1 cellular context compared by ENCODE assay signal in the genomic region with DNA sequence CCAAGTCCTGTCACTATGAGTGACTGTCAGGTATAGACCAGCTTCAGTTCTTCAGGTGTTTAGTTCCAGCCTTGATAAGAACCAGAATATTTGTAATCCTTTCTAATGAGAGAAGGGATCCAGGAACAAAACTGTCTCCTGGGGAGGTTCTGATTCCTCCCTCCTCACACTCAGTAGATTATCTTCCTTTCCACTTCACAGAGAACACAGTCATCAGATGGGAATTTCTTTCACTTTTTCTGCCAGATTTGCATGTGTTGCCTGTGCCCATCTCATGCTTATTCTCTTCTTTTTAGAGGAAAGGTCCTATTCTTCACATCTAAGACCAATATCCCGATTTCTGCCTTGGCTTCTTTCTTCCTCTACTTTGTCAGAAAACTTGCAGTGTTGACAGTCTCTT.
TF ChIP-seq lines count a peak whose summit lies in the region.

No MANE protein-coding gene starts in this region.

TF ChIP-seq in SK-N-SH treated with all-trans-retinoic acid at 6 μM for 48 hours, 23 proteins besides CTCF, POLR2A, EP300 and RAD21 (continued from another document):
- TF ChIP-seq, protein P1, sequence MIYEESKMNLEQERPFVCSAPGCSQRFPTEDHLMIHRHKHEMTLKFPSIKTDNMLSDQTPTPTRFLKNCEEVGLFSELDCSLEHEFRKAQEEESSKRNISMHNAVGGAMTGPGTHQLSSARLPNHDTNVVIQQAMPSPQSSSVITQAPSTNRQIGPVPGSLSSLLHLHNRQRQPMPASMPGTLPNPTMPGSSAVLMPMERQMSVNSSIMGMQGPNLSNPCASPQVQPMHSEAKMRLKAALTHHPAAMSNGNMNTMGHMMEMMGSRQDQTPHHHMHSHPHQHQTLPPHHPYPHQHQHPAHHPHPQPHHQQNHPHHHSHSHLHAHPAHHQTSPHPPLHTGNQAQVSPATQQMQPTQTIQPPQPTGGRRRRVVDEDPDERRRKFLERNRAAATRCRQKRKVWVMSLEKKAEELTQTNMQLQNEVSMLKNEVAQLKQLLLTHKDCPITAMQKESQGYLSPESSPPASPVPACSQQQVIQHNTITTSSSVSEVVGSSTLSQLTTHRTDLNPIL (CRISPR knock-in tag; IDR thresholded peaks at IDR 0.05; ENCODE audit: low read depth), result no peak
